ENCODE assay signal across 28 cellular contexts in genomic region chr6:167528239-167528638, GRCh38.
DNase-seq lines count a peak whose midpoint lies in the region; ATAC-seq, FAIRE-seq and TF ChIP-seq lines count a peak whose summit lies in the region.
"Had no signal": no experiment of that assay in that cellular context is flagged by ENCODE, and none has a peak within 500 bp of the region (broad histone marks: within the 10 kb centered on the region; RNA-seq: fewer than 3 reads in every experiment).

No MANE protein-coding gene starts in this region.

- no peak overlapping the region for H3K27ac ChIP-seq in kidney (ENCODE audit: low read depth in 2 of 2, low read length in 2 of 2)
- H3K27ac ChIP-seq: epithelial cell of prostate, KMS-11, neutrophil, Peyer's patch, prostate gland, sigmoid colon, vagina had no signal

- H3K9me3 Mint-ChIP-seq in nephron (no peaks in the 10 kb centered on the region), HFFc6 (peaks cover 83% of the 10 kb centered on the region)
- H3K9me3 Mint-ChIP-seq: activated CD8-positive, alpha-beta T cell treated with anti-CD3 and anti-CD28 coated beads for 36 hours; memory B cell; stimulated activated naive CD8-positive, alpha-beta T cell treated with anti-CD3 and anti-CD28 coated beads, Interleukin-15, Interleukin-2, amounts not matched to agents 100 ng/mL and 50 ng/mL, for 24 hours; T-cell had no signal

- no peak overlapping the region for H3K9ac ChIP-seq in kidney (ENCODE audit: low read length in 2 of 2)
- H3K9ac ChIP-seq: KMS-11 had no signal

- FAIRE-seq in kidney (lab: Jason Lieb, UNC): no peak
- FAIRE-seq: D721Med had no signal

- intact Hi-C loops in kidney (cut with DNase I): no loop called here

- ATAC-seq in GM18870 (IDR thresholded peaks at IDR 0.05; ENCODE audit: unreplicated experiment) (peak; percentile 84), GM21390 (IDR thresholded peaks at IDR 0.05; ENCODE audit: unreplicated experiment) (peak; percentile 75), HG03196 (IDR thresholded peaks at IDR 0.05; ENCODE audit: unreplicated experiment) (peak; percentile 61)
- ATAC-seq: activated CD4-positive, CD25-positive, alpha-beta regulatory T cell treated with anti-CD3 and anti-CD28 coated beads, Interleukin-2, amount 50 U/mL, for 24 hours; activated CD8-positive, alpha-beta T cell treated with anti-CD3 and anti-CD28 coated beads for 36 hours; left cardiac atrium; T-cell had no signal

- no peak overlapping the region for H3K4me3 ChIP-seq in kidney (ENCODE audit: low read length in 2 of 2)
- H3K4me3 ChIP-seq: Peyer's patch, prostate gland, sigmoid colon, vagina had no signal

- H3K9me3 ChIP-seq in kidney (ENCODE audit: control insufficient read depth in 1 of 2, low read length in 2 of 2): no peaks in the 10 kb centered on the region
- H3K9me3 ChIP-seq: neutrophil, Peyer's patch, prostate gland, sigmoid colon, vagina had no signal

- TF ChIP-seq CTCF in nephron (IDR thresholded peaks at IDR 0.05; ENCODE audit: unreplicated experiment in 3 of 3) (no peak), HFFc6 (IDR thresholded peaks at IDR 0.05) (no peak), kidney (IDR thresholded peaks at IDR 0.05; ENCODE audit: borderline replicate concordance, extremely low read depth, insufficient read depth) (no peak)

- H3K27ac Mint-ChIP-seq in nephron (peak overlapping the region; percentile 35 to 77 (median 61)), HFFc6 (no peak overlapping the region)
- H3K27ac Mint-ChIP-seq: activated CD8-positive, alpha-beta T cell treated with anti-CD3 and anti-CD28 coated beads for 36 hours; CD14-positive monocyte; memory B cell; stimulated activated naive CD8-positive, alpha-beta T cell treated with anti-CD3 and anti-CD28 coated beads, Interleukin-15, Interleukin-2, amounts not matched to agents 100 ng/mL and 50 ng/mL, for 24 hours; T-cell had no signal

- no peak overlapping the region for H3K4me3 Mint-ChIP-seq in nephron
- no peak overlapping the region for H3K4me3 Mint-ChIP-seq in HFFc6
- H3K4me3 Mint-ChIP-seq: activated CD8-positive, alpha-beta T cell treated with anti-CD3 and anti-CD28 coated beads for 36 hours; CD14-positive monocyte; memory B cell; stimulated activated naive CD8-positive, alpha-beta T cell treated with anti-CD3 and anti-CD28 coated beads, Interleukin-15, Interleukin-2, amounts not matched to agents 100 ng/mL and 50 ng/mL, for 24 hours; T-cell had no signal

- H3K36me3 Mint-ChIP-seq in nephron (ENCODE audit: low read depth) (no peaks in the 10 kb centered on the region), HFFc6 (ENCODE audit: low read depth) (peaks cover 5% of the 10 kb centered on the region; the same call in 1 of the 2 replicates)
- H3K36me3 Mint-ChIP-seq: CD14-positive monocyte, memory B cell, T-cell had no signal

- no peaks in the 10 kb centered on the region for H3K4me1 ChIP-seq in kidney (ENCODE audit: control insufficient read depth in 1 of 2, insufficient read depth in 1 of 2, low read depth in 1 of 2, low read length in 2 of 2)
- H3K4me1 ChIP-seq: Peyer's patch, prostate gland, sigmoid colon, vagina had no signal

- H3K27me3 Mint-ChIP-seq in nephron (ENCODE audit: low read depth) (peaks cover 19% of the 10 kb centered on the region), HFFc6 (ENCODE audit: insufficient read depth) (peaks cover 9% of the 10 kb centered on the region)

- H3K4me1 Mint-ChIP-seq in nephron (peaks cover 60% of the 10 kb centered on the region), HFFc6 (ENCODE audit: low read depth) (no peaks in the 10 kb centered on the region)
- H3K4me1 Mint-ChIP-seq: CD14-positive monocyte, T-cell had no signal

- H3K36me3 ChIP-seq in kidney (ENCODE audit: control insufficient read depth in 1 of 2, insufficient read depth in 2 of 2, low read length in 2 of 2): no peaks in the 10 kb centered on the region
- H3K36me3 ChIP-seq: neutrophil, Peyer's patch, prostate gland, sigmoid colon, vagina had no signal

- DNase-seq in COLO668 (lab: John Stamatoyannopoulos, UW; ENCODE audit: unreplicated experiment): no peak
- DNase-seq in HFFc6: no peak
- DNase-seq in kidney: no peak
- DNase-seq: activated CD8-positive, alpha-beta T cell treated with anti-CD3 and anti-CD28 coated beads for 36 hours; activated effector memory CD4-positive, alpha-beta T cell treated with Interleukin-2 at 50 U/mL for 16 hours; cerebellar nuclear complex; left cardiac atrium; NCI-H1436; NCI-H2107; NK-92 treated with Interleukin-12 subunit alpha and Interleukin-12 subunit beta, amount 100 ng/mL, for 24 hours; Peyer's patch; SIG-M5; sigmoid colon; T-cell had no signal
